Comparison of ENCODE assay signal across 8 cellular contexts in the genomic region with DNA sequence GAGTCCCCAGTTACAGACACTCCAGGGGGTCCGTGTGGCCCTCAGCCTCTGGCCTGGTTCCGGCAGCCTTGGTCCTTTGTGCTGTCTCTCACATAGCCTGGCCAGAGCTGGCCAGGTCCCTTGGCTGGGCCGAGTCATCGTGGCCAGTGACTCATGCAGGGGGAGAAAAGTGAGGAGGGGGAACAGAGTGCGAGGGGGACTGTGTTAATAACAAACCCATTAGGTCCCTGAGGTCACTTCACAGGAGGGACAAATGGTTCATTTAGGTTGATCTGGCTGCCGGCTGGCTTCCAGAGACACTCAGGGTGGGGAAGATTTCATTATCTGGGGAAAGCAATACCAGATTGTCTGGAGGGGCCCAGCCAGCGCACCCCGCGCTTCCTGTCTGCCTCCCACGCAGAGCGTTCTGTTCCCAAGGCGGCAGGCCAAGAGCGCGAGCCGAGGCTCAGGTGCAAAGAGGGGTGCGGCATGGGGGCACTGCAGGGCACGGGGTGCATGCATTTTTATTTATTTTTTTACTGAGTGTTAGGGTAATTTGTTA.
A peak's percentile ranks its signal among the peaks of the same experiment; 100 is the strongest.
DNase-seq lines count a peak whose midpoint lies in the region; ATAC-seq and TF ChIP-seq lines count a peak whose summit lies in the region.

No MANE protein-coding gene starts in this region.

- H3K9me3 ChIP-seq in CD8-positive, alpha-beta T cell (ENCODE audit: low read length): no peaks in the 10 kb centered on the region

- peak overlapping the region; percentile 72 for H3K4me3 Mint-ChIP-seq in CD8-positive, alpha-beta T cell
- peak overlapping the region; percentile 56 to 77 (median 56) for H3K4me3 Mint-ChIP-seq in T-cell

- no peak overlapping the region for H3K27ac ChIP-seq in CD8-positive, alpha-beta T cell (ENCODE audit: low read depth, low read length)
- H3K27ac ChIP-seq in epithelial cell of prostate: peak overlapping the region; percentile 28

- peaks cover 51% of the 10 kb centered on the region for H3K4me1 Mint-ChIP-seq in CD8-positive, alpha-beta T cell (ENCODE audit: low read depth)
- peaks cover 46 to 54% (median 50%) of the 10 kb centered on the region in 3 donors for H3K4me1 Mint-ChIP-seq in T-cell

- H3K27ac Mint-ChIP-seq in CD8-positive, alpha-beta T cell: peak overlapping the region; percentile 68
- peak overlapping the region; percentile 64 to 80 for H3K27ac Mint-ChIP-seq in T-cell

- H3K4me3 ChIP-seq in CD8-positive, alpha-beta T cell (ENCODE audit: low read depth, low read length): peak overlapping the region; percentile 45

- CTCF ChIA-PET in CD8-positive, alpha-beta T cell (lab: Charles Lee): interaction anchor here (1.4 kb wide), 1 partner anchor 66 kb away, joined by 4 read pairs; no protein-coding TSS in a partner anchor
- CTCF ChIA-PET in T-cell (lab: Charles Lee): no interaction called here

- no peaks in the 10 kb centered on the region for H3K36me3 Mint-ChIP-seq in CD8-positive, alpha-beta T cell
- H3K36me3 Mint-ChIP-seq in T-cell: no peaks in the 10 kb centered on the region

- H3K4me1 ChIP-seq in CD8-positive, alpha-beta T cell (ENCODE audit: insufficient read depth, low read length): peaks cover 53% of the 10 kb centered on the region

- H3K36me3 ChIP-seq in CD8-positive, alpha-beta T cell (ENCODE audit: insufficient read depth, low read length): no peaks in the 10 kb centered on the region

- no peaks in the 10 kb centered on the region for H3K9me3 Mint-ChIP-seq in CD8-positive, alpha-beta T cell
- no peaks in the 10 kb centered on the region for H3K9me3 Mint-ChIP-seq in T-cell

- intact Hi-C loops in CD8-positive, alpha-beta T cell (cut with DNase I, micrococcal nuclease): loop anchor here in 1 of 2 experiments (1.0 kb wide), 1 partner anchor 10 kb away; no protein-coding TSS in a partner anchor
- intact Hi-C loops in posterior vena cava (cut with DNase I): no loop called here

- peak in 3 of 7 experiments; percentile 39 to 55 (median 55) for DNase-seq in CD8-positive, alpha-beta T cell
- peak in 15 of 34 experiments; percentile 22 to 49 (median 36) for DNase-seq in T-cell
- no peak for DNase-seq in epithelial cell of prostate (ENCODE audit: low read depth, low spot score)
- peak; percentile 85 for DNase-seq in posterior vena cava (ENCODE audit: low spot score)
- DNase-seq in NCI-H446 (lab: John Stamatoyannopoulos, UW): no peak
- no peak for DNase-seq in activated gamma-delta T cell (lab: John Stamatoyannopoulos, UW)
- no peak for DNase-seq in superior temporal gyrus (ENCODE audit: extremely low spot score)

- POLR2A ChIA-PET in CD8-positive, alpha-beta T cell (lab: Charles Lee): no interaction called here
- POLR2A ChIA-PET in T-cell (lab: Charles Lee): no interaction called here

- H3K27me3 Mint-ChIP-seq in CD8-positive, alpha-beta T cell (ENCODE audit: low read depth): no peaks in the 10 kb centered on the region
- no peaks in the 10 kb centered on the region for H3K27me3 Mint-ChIP-seq in T-cell

- no peaks in the 10 kb centered on the region for H3K27me3 ChIP-seq in CD8-positive, alpha-beta T cell (ENCODE audit: insufficient read depth, low read length)

- ATAC-seq in CD8-positive, alpha-beta T cell: peak; percentile 72
- ATAC-seq in T-cell (replicated peaks in 1 of 4): peak; percentile 67 to 86 (median 74)
- ATAC-seq in HG03039 (IDR thresholded peaks at IDR 0.05; ENCODE audit: unreplicated experiment): no peak

- TF ChIP-seq CTCF in CD8-positive, alpha-beta T cell (IDR thresholded peaks at IDR 0.05): no peak
